ENCODE assay signal across 8 cellular contexts in genomic region chrX:6021316-6022091, GRCh38.
A peak's percentile ranks its signal among the peaks of the same experiment; 100 is the strongest.
DNase-seq lines count a peak whose midpoint lies in the region; ATAC-seq, FAIRE-seq and TF ChIP-seq lines count a peak whose summit lies in the region.

No MANE protein-coding gene starts in this region.

- TF ChIP-seq POLR2A in tibial nerve (IDR thresholded peaks at IDR 0.05) = no peak

- H3K27ac ChIP-seq in tibial nerve = no peak overlapping the region

- peak overlapping the region; percentile 94 for H3K27ac Mint-ChIP-seq in WTC11

- no peaks in the 10 kb centered on the region for H3K36me3 ChIP-seq in tibial nerve

- TF ChIP-seq CTCF in LNCAP (IDR thresholded peaks at IDR 0.05) (peak; percentile 53), WTC11 (IDR thresholded peaks at IDR 0.05) (peak; percentile 53), tibial nerve (IDR thresholded peaks at IDR 0.05) (peak; percentile 39 to 48 (median 40))

- no peaks in the 10 kb centered on the region for H3K27me3 ChIP-seq in tibial nerve

- no peaks in the 10 kb centered on the region for H3K4me1 ChIP-seq in tibial nerve

- no peak for FAIRE-seq in RCC 7860 (lab: Jason Lieb, UNC)

- no peaks in the 10 kb centered on the region for H3K27me3 Mint-ChIP-seq in WTC11 (ENCODE audit: low read depth)

- H3K9me3 Mint-ChIP-seq in WTC11 = no peaks in the 10 kb centered on the region

- H3K4me1 Mint-ChIP-seq in WTC11 = peaks cover 57% of the 10 kb centered on the region

- peaks cover 8% of the 10 kb centered on the region for H3K36me3 Mint-ChIP-seq in WTC11

- ATAC-seq in GM18517 (IDR thresholded peaks at IDR 0.05; ENCODE audit: unreplicated experiment) = peak; percentile 68
- ATAC-seq in WTC11 = peak; percentile 61

- peak; percentile 29 for DNase-seq in COLO668 (lab: John Stamatoyannopoulos, UW; ENCODE audit: unreplicated experiment)
- DNase-seq in WTC11 (ENCODE audit: low spot score) = peak; percentile 50
- peak; percentile 58 for DNase-seq in inferior parietal cortex (ENCODE audit: extremely low spot score)
- DNase-seq in tibial nerve (ENCODE audit: low spot score in 2 of 2) = peak; percentile 13 to 35
- no peak for DNase-seq in cortex of kidney (lab: John Stamatoyannopoulos, UW)
- no peak for DNase-seq in RCC 7860 (ENCODE audit: low spot score)

- POLR2A ChIA-PET in WTC11 (lab: Charles Lee) = no interaction called here

- no peak for TF ChIP-seq EP300 in tibial nerve (IDR thresholded peaks at IDR 0.05)

- no peak overlapping the region for H3K4me3 ChIP-seq in tibial nerve

- WGBS in tibial nerve, 2 donors = 19 to 20% methylated on average over 4 of the region's 4 CpGs

- no peaks in the 10 kb centered on the region for H3K9me3 ChIP-seq in tibial nerve

- CTCF ChIA-PET in WTC11 (lab: Charles Lee) = interaction anchor here (0.6 kb wide), 1 partner anchor 145 kb away, joined by 5 read pairs; no protein-coding TSS in a partner anchor

- H3K4me3 Mint-ChIP-seq in WTC11 = no peak overlapping the region

TF ChIP-seq in WTC11, 78 proteins besides CTCF, POLR2A, EP300 and RAD21:
- no peak for TF ChIP-seq CREM (CRISPR knock-in tag; IDR thresholded peaks at IDR 0.05)
- TF ChIP-seq FOXP1 (CRISPR knock-in tag; IDR thresholded peaks at IDR 0.05; ENCODE audit: borderline replicate concordance) = no peak
- no peak for TF ChIP-seq CREB1 (CRISPR knock-in tag; IDR thresholded peaks at IDR 0.05)
- TF ChIP-seq RORB (CRISPR knock-in tag; IDR thresholded peaks at IDR 0.05) = no peak
- TF ChIP-seq SOX15 (CRISPR knock-in tag; IDR thresholded peaks at IDR 0.05) = no peak
- TF ChIP-seq SMAD3 (CRISPR knock-in tag; IDR thresholded peaks at IDR 0.05; ENCODE audit: borderline replicate concordance) = no peak
- no peak for TF ChIP-seq MXD4 (CRISPR knock-in tag; IDR thresholded peaks at IDR 0.05; ENCODE audit: borderline replicate concordance)
- no peak for TF ChIP-seq ZNF512 (CRISPR knock-in tag; IDR thresholded peaks at IDR 0.05; ENCODE audit: borderline replicate concordance)
- TF ChIP-seq ZNF423 (CRISPR knock-in tag; IDR thresholded peaks at IDR 0.05) = no peak
- no peak for TF ChIP-seq CBFB (CRISPR knock-in tag; IDR thresholded peaks at IDR 0.05; ENCODE audit: low read depth)
- TF ChIP-seq MAX (CRISPR knock-in tag; IDR thresholded peaks at IDR 0.05) = no peak
- no peak for TF ChIP-seq PRRX2 (CRISPR knock-in tag; IDR thresholded peaks at IDR 0.05)
- no peak for TF ChIP-seq PRDM15 (CRISPR knock-in tag; IDR thresholded peaks at IDR 0.05)
- TF ChIP-seq USF1 (CRISPR knock-in tag; IDR thresholded peaks at IDR 0.05) = no peak
- no peak for TF ChIP-seq MYBL2 (CRISPR knock-in tag; IDR thresholded peaks at IDR 0.05)

Comparison
In these comparisons a context has a peak if more than half of its experiments do, and no peak if none do; other contexts are left out.
1. DNase-seq: peak in COLO668 (single experiment), WTC11 (single experiment), inferior parietal cortex (single experiment) and tibial nerve (2 of 2); none in cortex of kidney (single experiment) and RCC 7860 (single experiment).
2. Peak in every context shown above with its lines, with median percentiles within 50 percentile points of each other: CTCF ChIP-seq.